In the genomic region with DNA sequence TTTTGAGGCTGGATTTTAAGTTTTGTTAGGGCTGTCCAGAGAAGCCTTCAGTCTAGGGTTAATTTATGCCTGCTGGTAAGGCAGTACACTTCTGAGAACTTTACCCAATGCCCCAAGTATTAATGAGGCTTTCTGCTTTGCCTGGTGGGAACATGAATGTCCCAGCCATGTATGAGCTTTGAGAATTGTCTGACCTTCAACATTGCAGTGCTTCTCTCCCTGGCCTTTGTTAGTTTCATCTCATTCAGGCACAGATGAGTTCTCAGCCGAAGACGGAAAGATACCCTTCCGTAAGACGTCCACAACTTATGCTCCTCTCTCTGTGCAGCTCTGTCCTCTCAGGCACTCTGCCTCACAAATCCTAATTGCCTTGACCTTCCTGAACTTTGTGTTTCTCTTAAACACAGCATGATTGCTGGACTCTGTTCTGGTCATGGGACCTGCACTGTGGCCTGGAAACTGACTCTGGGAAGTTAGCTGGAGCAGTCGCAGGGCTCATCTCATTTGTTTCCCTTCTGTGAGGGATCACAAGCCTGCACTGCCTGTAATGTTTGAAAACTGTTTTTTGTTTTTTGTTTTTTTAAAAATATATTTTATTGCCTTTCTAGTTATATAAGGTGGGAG, we compare ENCODE assay signal across 8 cellular contexts. TPM values are rescaled to one million over a fixed set of nuclear protein-coding genes. Genes with fewer than 3 reads are reported as not detected.
A peak's percentile ranks its signal among the peaks of the same experiment; 100 is the strongest.
DNase-seq lines count a peak whose midpoint lies in the region; ATAC-seq and TF ChIP-seq lines count a peak whose summit lies in the region.

No MANE protein-coding gene starts in this region.

- H4K5ac ChIP-seq in IMR-90 (ENCODE audit: low read depth, low read length): no peak overlapping the region

- H2BK120ac ChIP-seq in IMR-90 (ENCODE audit: low read depth, low read length): no peak overlapping the region

- TF ChIP-seq CTCF in IMR-90 (conservative IDR thresholded peaks at IDR 0.05; ENCODE audit: low read depth, low read length) (no peak), fibroblast of the aortic adventitia (IDR thresholded peaks at IDR 0.05; ENCODE audit: insufficient read depth, low read length) (no peak)

- ATAC-seq in IMR-90 (ENCODE audit: low read depth) (no peak), GM19324 (IDR thresholded peaks at IDR 0.05; ENCODE audit: low FRiP score, unreplicated experiment) (no peak)

- intact Hi-C loops in IMR-90 (cut with micrococcal nuclease): no loop called here

- H3K9ac ChIP-seq in IMR-90 (ENCODE audit: low read depth, low read length): no peak overlapping the region
- peak overlapping the region; percentile 25 to 31 for H3K9ac ChIP-seq in stomach smooth muscle (ENCODE audit: low read length in 2 of 2)

- H2AK5ac ChIP-seq in IMR-90 (ENCODE audit: low read depth, low read length): no peak overlapping the region

- H2BK20ac ChIP-seq in IMR-90 (ENCODE audit: low read depth, low read length): no peak overlapping the region

- no TSS peak for BruUV-seq in IMR-90 (replicated peaks; lab: Mats Ljungman, UMichigan)

- no peak for TF ChIP-seq POLR2A in IMR-90 (IDR thresholded peaks at IDR 0.05; ENCODE audit: low read depth, low read length)

- H2BK15ac ChIP-seq in IMR-90 (ENCODE audit: low read depth, low read length): no peak overlapping the region

- CTCF ChIA-PET in IMR-90 (lab: Yijun Ruan, JAX): no interaction called here

- H3K4me1 ChIP-seq in IMR-90 (ENCODE audit: control insufficient read depth, insufficient read depth, low read length) (peaks cover 2% of the 10 kb centered on the region; the same call in 1 of the 2 replicates), mesodermal cell (ENCODE audit: control insufficient read depth, insufficient read depth, low read length, poor library complexity, severe bottlenecking) (no peaks in the 10 kb centered on the region), stomach smooth muscle (ENCODE audit: control insufficient read depth, insufficient read depth, low read length) (peaks cover 8% of the 10 kb centered on the region)
- no peaks in the 10 kb centered on the region for H3K4me1 ChIP-seq in effector memory CD4-positive, alpha-beta T cell (ENCODE audit: control insufficient read depth, insufficient read depth, low read length, poor library complexity, severe bottlenecking)

- H3K9me3 ChIP-seq in IMR-90 (ENCODE audit: control insufficient read depth, insufficient read depth, low read length): no peaks in the 10 kb centered on the region
- H3K9me3 ChIP-seq in mesodermal cell (ENCODE audit: control insufficient read depth, low read length): no peaks in the 10 kb centered on the region
- no peaks in the 10 kb centered on the region for H3K9me3 ChIP-seq in stomach smooth muscle (ENCODE audit: control insufficient read depth in 2 of 2, low read length in 2 of 2)
- no peaks in the 10 kb centered on the region for H3K9me3 ChIP-seq in effector memory CD4-positive, alpha-beta T cell (ENCODE audit: control insufficient read depth, low read length)

- H3K56ac ChIP-seq in IMR-90 (ENCODE audit: extremely low read depth, insufficient read depth, low read length): no peak overlapping the region

- H3K4ac ChIP-seq in IMR-90 (ENCODE audit: low read depth, low read length): no peak overlapping the region

- H3K36me3 ChIP-seq in IMR-90 (ENCODE audit: control insufficient read depth, insufficient read depth, low read length): no peaks in the 10 kb centered on the region
- no peaks in the 10 kb centered on the region for H3K36me3 ChIP-seq in mesodermal cell (ENCODE audit: control insufficient read depth, insufficient read depth, low read length)
- peaks cover 0 to 7% of the 10 kb centered on the region in 2 donors for H3K36me3 ChIP-seq in stomach smooth muscle (ENCODE audit: control insufficient read depth in 2 of 2, insufficient read depth in 2 of 2, low read length in 2 of 2)
- H3K36me3 ChIP-seq in effector memory CD4-positive, alpha-beta T cell (ENCODE audit: control insufficient read depth, insufficient read depth, low read length): no peaks in the 10 kb centered on the region

- H4K91ac ChIP-seq in IMR-90 (ENCODE audit: insufficient read depth, low read depth, low read length): no peak overlapping the region

- POLR2A ChIA-PET in IMR-90 (lab: Charles Lee; ENCODE audit: unreplicated experiment): no interaction called here

- H4K8ac ChIP-seq in IMR-90 (ENCODE audit: low read depth in 2 of 2, low read length in 2 of 2): no peak overlapping the region

- H3K14ac ChIP-seq in IMR-90 (replicated peaks; ENCODE audit: low read depth, low read length): no peak overlapping the region

- H4K20me1 ChIP-seq in IMR-90 (ENCODE audit: insufficient read depth, low read length): no peaks in the 10 kb centered on the region

- H3K23ac ChIP-seq in IMR-90 (ENCODE audit: low read depth, low read length): no peak overlapping the region

- TF ChIP-seq RAD21 in IMR-90 (IDR thresholded peaks at IDR 0.05; ENCODE audit: low read length): no peak

- no CpG with 5 or more reads among the region's 5 CpGs for WGBS in IMR-90 (ENCODE audit: extremely low coverage in 2 of 2, insufficient read length in 1 of 2), 2 experiments
- WGBS in mesodermal cell (ENCODE audit: insufficient coverage in 2 of 2), 2 experiments: 84 to 95% methylated on average over 4 to 5 of the region's 5 CpGs

- DNase-seq in IMR-90: no peak
- DNase-seq in fibroblast of the aortic adventitia (ENCODE audit: low read depth): peak; percentile 4
- DNase-seq in NCI-H446 (lab: John Stamatoyannopoulos, UW): no peak
- no peak for DNase-seq in central memory CD4-positive, alpha-beta T cell
- no peak for DNase-seq in effector memory CD4-positive, alpha-beta T cell

- H3K27ac ChIP-seq in IMR-90 (ENCODE audit: insufficient read depth, low read length) (no peak overlapping the region), mesodermal cell (ENCODE audit: low read depth, low read length, severe bottlenecking) (peak overlapping the region; percentile 67), stomach smooth muscle (ENCODE audit: low read length) (no peak overlapping the region)
- H3K27ac ChIP-seq in effector memory CD4-positive, alpha-beta T cell (ENCODE audit: insufficient read depth, low read length, poor library complexity, severe bottlenecking): no peak overlapping the region

- in situ Hi-C loops in IMR-90 (cut with MboI; ENCODE audit: low sequenced_read_pairs): no loop called here

- no peak overlapping the region for H3K18ac ChIP-seq in IMR-90 (ENCODE audit: low read depth, low read length)

- H2AFZ ChIP-seq in IMR-90 (replicated peaks; ENCODE audit: low read length, poor library complexity): no peak overlapping the region

- H3K79me1 ChIP-seq in IMR-90 (ENCODE audit: low read depth in 1 of 2, low read length in 2 of 2): peaks cover 0 to 5% of the 10 kb centered on the region in 2 experiments; a peak in 2 of 4 replicates

- H3K27me3 ChIP-seq in IMR-90 (ENCODE audit: control insufficient read depth, insufficient read depth, low read length) (no peaks in the 10 kb centered on the region), stomach smooth muscle (ENCODE audit: control insufficient read depth in 1 of 2, insufficient read depth in 2 of 2, low read length in 2 of 2) (no peaks in the 10 kb centered on the region)
- H3K27me3 ChIP-seq in effector memory CD4-positive, alpha-beta T cell (replicated peaks; ENCODE audit: control insufficient read depth, insufficient read depth, low read length, poor library complexity, severe bottlenecking): no peaks in the 10 kb centered on the region

- H3K4me2 ChIP-seq in IMR-90 (ENCODE audit: low read depth, low read length): peak overlapping the region; percentile 40; the same call in 1 of the 2 replicates

- dilution Hi-C loops in IMR-90 (cut with HindIII; ENCODE audit: low sequenced_read_pairs, unreplicated experiment): no loop called here

- H2BK5ac ChIP-seq in IMR-90 (ENCODE audit: low read depth, low read length, poor library complexity, severe bottlenecking): no peak overlapping the region

- H3K9me1 ChIP-seq in IMR-90 (ENCODE audit: insufficient read depth, low read length): peaks cover 5% of the 10 kb centered on the region; the same call in 1 of the 2 replicates

- no peak overlapping the region for H2AK9ac ChIP-seq in IMR-90 (replicated peaks; ENCODE audit: low read depth, low read length, poor library complexity)

- H3K4me3 ChIP-seq in IMR-90 (ENCODE audit: insufficient read depth, low read depth, low read length): no peak overlapping the region
- no peak overlapping the region for H3K4me3 ChIP-seq in fibroblast of the aortic adventitia (ENCODE audit: low read depth, low read length)
- H3K4me3 ChIP-seq in mesodermal cell (ENCODE audit: extremely low read depth, insufficient read depth, low read length, poor library complexity, severe bottlenecking): no peak overlapping the region
- peak overlapping the region in 1 of 2 donors; percentile 47 for H3K4me3 ChIP-seq in stomach smooth muscle (ENCODE audit: low read length in 2 of 2)
- H3K4me3 ChIP-seq in effector memory CD4-positive, alpha-beta T cell (ENCODE audit: insufficient read depth, low read depth, low read length, poor library complexity, severe bottlenecking): no peak overlapping the region

TF ChIP-seq in IMR-90, 13 proteins besides CTCF, POLR2A, EP300 and RAD21 (continues in another document):
- TF ChIP-seq NFE2L2 (IDR thresholded peaks at IDR 0.05; ENCODE audit: low read depth, low read length) (no peak), BHLHE40 (IDR thresholded peaks at IDR 0.05; ENCODE audit: low read depth, low read length) (no peak), CEBPB (IDR thresholded peaks at IDR 0.05; ENCODE audit: low read depth, low read length) (no peak), CHD1 (IDR thresholded peaks at IDR 0.05; ENCODE audit: low read depth, low read length) (no peak), SMC3 (IDR thresholded peaks at IDR 0.05; ENCODE audit: low read depth, low read length) (no peak), RFX5 (IDR thresholded peaks at IDR 0.05; ENCODE audit: low read depth, low read length) (no peak)

RNA-seq across cellular contexts. Expression of a gene that starts 15.7 kb away (rescaled TPM):
- total RNA-seq in IMR-90 (2012; rRNA removed) (8.1 and 18.6 TPM in 2 replicates), fibroblast of the aortic adventitia (ENCODE audit: low replicate concordance) (14.4 and 27.4 TPM in 2 replicates)
- polyA plus RNA-seq in IMR-90 (2012; rRNA removed): 11.4 and 11.7 TPM in 2 replicates
- 2.1 and 10.0 TPM in 2 replicates for polyA plus RNA-seq in IMR-90 (2012; cell fraction: cytosol; rRNA removed)
- 6.9 and 8.3 TPM in 2 replicates for polyA plus RNA-seq in IMR-90 (2012; cell fraction: nucleus; rRNA removed; ENCODE audit: low replicate concordance)
- polyA plus RNA-seq in mesodermal cell (2013, experiment 1 of 2): 19.0 TPM
- 21.2 TPM for polyA plus RNA-seq in mesodermal cell (2013, experiment 2 of 2)

RNA-seq across cellular contexts. Expression of a gene that starts 26.1 kb away (rescaled TPM):
- total RNA-seq in IMR-90 (2012; rRNA removed): under 0.01 TPM in 1 of 2 replicates, not detected in the other
- 0.07 TPM in 1 of 2 replicates, not detected in the other for polyA plus RNA-seq in IMR-90 (2012; rRNA removed)
- polyA plus RNA-seq in IMR-90 (2012; cell fraction: cytosol; rRNA removed): not detected in 2 replicates
- polyA plus RNA-seq in IMR-90 (2012; cell fraction: nucleus; rRNA removed; ENCODE audit: low replicate concordance): 0.10 TPM in 1 of 2 replicates, not detected in the other
- 0.18 and 0.82 TPM in 2 replicates for total RNA-seq in fibroblast of the aortic adventitia (ENCODE audit: low replicate concordance)
- 0.44 TPM for polyA plus RNA-seq in mesodermal cell (2013, experiment 1 of 2)
- polyA plus RNA-seq in mesodermal cell (2013, experiment 2 of 2): not detected
